ENCODE assay signal across 8 cellular contexts in the genomic region with DNA sequence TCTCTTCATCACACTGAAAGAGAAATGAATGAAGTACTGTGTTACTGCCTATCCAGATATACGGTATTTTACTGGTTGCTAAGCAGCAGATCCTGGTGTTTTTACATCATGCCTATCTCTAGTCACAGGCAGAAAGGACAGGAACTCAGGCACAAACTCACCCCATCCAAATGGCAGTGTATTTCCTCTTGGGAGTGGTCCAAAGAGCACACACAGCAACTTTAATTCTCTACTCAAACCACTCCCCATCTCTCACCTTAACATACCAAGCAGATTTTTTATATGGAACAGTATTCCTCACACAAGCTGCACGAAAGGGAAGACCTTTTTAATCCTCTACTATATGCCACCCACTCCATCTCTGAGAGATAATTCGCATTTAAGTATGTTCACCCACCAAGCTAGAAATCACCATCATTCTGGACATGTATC. TPM values are rescaled to one million over a fixed set of nuclear protein-coding genes. Genes with fewer than 3 reads are reported as not detected.
A peak's percentile ranks its signal among the peaks of the same experiment; 100 is the strongest.
DNase-seq lines count a peak whose midpoint lies in the region; ATAC-seq, FAIRE-seq and TF ChIP-seq lines count a peak whose summit lies in the region.

No MANE protein-coding gene starts in this region.

- TF ChIP-seq CTCF in endothelial cell of umbilical vein (IDR thresholded peaks at IDR 0.05; ENCODE audit: extremely low read depth in 1 of 2, insufficient read depth in 1 of 2, low read depth in 1 of 2, low read length in 2 of 2), result no peak

- CTCF ChIA-PET in endothelial cell of umbilical vein (lab: Charles Lee), result interaction anchor here (1.1 to 1.4 kb wide), 2 partner anchors 10 to 46 kb away, joined by 3 to 6 read pairs; no protein-coding TSS in a partner anchor

- no peaks in the 10 kb centered on the region for H3K9me3 ChIP-seq in endothelial cell of umbilical vein (replicated peaks; ENCODE audit: control insufficient read depth, insufficient read depth, low read length)
- no peaks in the 10 kb centered on the region for H3K9me3 ChIP-seq in muscle layer of duodenum (ENCODE audit: control insufficient read depth in 1 of 2, low read length in 2 of 2)

- H3K4me1 ChIP-seq in endothelial cell of umbilical vein (ENCODE audit: control insufficient read depth, extremely low read depth, insufficient read depth, low read length) (peaks cover 19% of the 10 kb centered on the region), muscle layer of duodenum (ENCODE audit: control insufficient read depth in 1 of 2, insufficient read depth in 2 of 2, low read length in 2 of 2) (peaks cover 0 to 19% of the 10 kb centered on the region in 2 donors)

- H3K79me2 ChIP-seq in endothelial cell of umbilical vein (ENCODE audit: control insufficient read depth, insufficient read depth, low read length), result peaks cover 56% of the 10 kb centered on the region

- DNase-seq in AG20443 (ENCODE audit: low spot score) (peak; percentile 69), NCI-H69 (lab: John Stamatoyannopoulos, UW) (peak; percentile 6), endothelial cell of umbilical vein (ENCODE audit: low read depth, low spot score) (peak; percentile 91), NOMO-1 (lab: John Stamatoyannopoulos, UW; ENCODE audit: unreplicated experiment in 2 of 2) (no peak), middle frontal gyrus (ENCODE audit: extremely low spot score, low spot score) (no peak)

- H3K4me3 ChIP-seq in endothelial cell of umbilical vein (replicated peaks in 1 of 3; ENCODE audit: insufficient read depth in 1 of 3, low read depth in 1 of 3, low read length in 3 of 3) (no peak overlapping the region), muscle layer of duodenum (ENCODE audit: low read depth in 1 of 2, low read length in 2 of 2) (peak overlapping the region in 1 of 2 donors; percentile 19)

- peaks cover 2% of the 10 kb centered on the region for H4K20me1 ChIP-seq in endothelial cell of umbilical vein (replicated peaks; ENCODE audit: control insufficient read depth, extremely low read depth, insufficient read depth, low read length)

- no peak for TF ChIP-seq POLR2A in endothelial cell of umbilical vein (IDR thresholded peaks at IDR 0.05; ENCODE audit: low read depth, low read length)

- no peaks in the 10 kb centered on the region for H3K9me1 ChIP-seq in endothelial cell of umbilical vein (replicated peaks; ENCODE audit: control insufficient read depth, extremely low read depth, insufficient read depth, low read length)

- H3K9ac ChIP-seq in endothelial cell of umbilical vein (replicated peaks; ENCODE audit: extremely low read depth, insufficient read depth, low read length), result peak overlapping the region; percentile 67

- POLR2A ChIA-PET in endothelial cell of umbilical vein (lab: Charles Lee), result interaction anchor here (0.6 kb wide), 1 partner anchor 31 kb away, joined by 7 read pairs; no protein-coding TSS in a partner anchor

- FAIRE-seq in endothelial cell of umbilical vein (lab: Jason Lieb, UNC), result peak; percentile 48

- no TSS peak for BruUV-seq in endothelial cell of umbilical vein (replicated peaks; lab: Mats Ljungman, UMichigan)

- H3K36me3 ChIP-seq in endothelial cell of umbilical vein (ENCODE audit: control insufficient read depth in 2 of 2, extremely low read depth in 1 of 2, insufficient read depth in 2 of 2, low read length in 2 of 2), result no peaks in the 10 kb centered on the region
- H3K36me3 ChIP-seq in muscle layer of duodenum (ENCODE audit: control insufficient read depth in 1 of 2, insufficient read depth in 2 of 2, low read length in 2 of 2), result peaks cover 3 to 8% of the 10 kb centered on the region in 2 donors

- H2AFZ ChIP-seq in endothelial cell of umbilical vein (ENCODE audit: low read depth, low read length), result no peak overlapping the region

- H3K27me3 ChIP-seq in endothelial cell of umbilical vein (ENCODE audit: control insufficient read depth in 2 of 2, insufficient read depth in 2 of 2, low read length in 2 of 2) (no peaks in the 10 kb centered on the region), muscle layer of duodenum (ENCODE audit: low read depth, low read length) (no peaks in the 10 kb centered on the region)

- peak overlapping the region; percentile 53 for H3K4me2 ChIP-seq in endothelial cell of umbilical vein (ENCODE audit: insufficient read depth, low read length)

- intact Hi-C loops in endothelial cell of umbilical vein (cut with micrococcal nuclease), result loop anchor here (1.0 to 2.0 kb wide), 2 partner anchors 27 to 127 kb away; partner anchors contain the start of gene EIF4G3

- H3K27ac ChIP-seq in endothelial cell of umbilical vein (ENCODE audit: insufficient read depth, low read depth, low read length), result peak overlapping the region; percentile 74
- peak overlapping the region; percentile 43 for H3K27ac ChIP-seq in muscle layer of duodenum (ENCODE audit: low read length)

- dilution Hi-C loops in endothelial cell of umbilical vein (cut with MboI; ENCODE audit: extremely low pct_ligation_motif_present, low sequenced_read_pairs), result no loop called here

- ATAC-seq in HG03159 (IDR thresholded peaks at IDR 0.05; ENCODE audit: unreplicated experiment), result no peak
- ATAC-seq in GM21423 (IDR thresholded peaks at IDR 0.05; ENCODE audit: unreplicated experiment), result no peak

TF ChIP-seq in endothelial cell of umbilical vein, 7 proteins besides CTCF, POLR2A, EP300 and RAD21:
- TF ChIP-seq JUN (IDR thresholded peaks at IDR 0.05; ENCODE audit: borderline replicate concordance, insufficient read depth, insufficient read length, low read depth) (peak; percentile 59), GATA2 (IDR thresholded peaks at IDR 0.05; ENCODE audit: insufficient read depth, insufficient read length, low read depth, low read length) (no peak), FOS (IDR thresholded peaks at IDR 0.05; ENCODE audit: borderline replicate concordance, insufficient read depth, low read length) (no peak), EZH2 (IDR thresholded peaks at IDR 0.05; ENCODE audit: borderline replicate concordance, low read depth, low read length, severe bottlenecking) (no peak), MYC (IDR thresholded peaks at IDR 0.05; ENCODE audit: low read depth, low read length) (no peak)
- TF ChIP-seq, protein P1, sequence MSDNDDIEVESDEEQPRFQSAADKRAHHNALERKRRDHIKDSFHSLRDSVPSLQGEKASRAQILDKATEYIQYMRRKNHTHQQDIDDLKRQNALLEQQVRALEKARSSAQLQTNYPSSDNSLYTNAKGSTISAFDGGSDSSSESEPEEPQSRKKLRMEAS (IDR thresholded peaks at IDR 0.05; ENCODE audit: insufficient read depth, insufficient read length), result no peak

RNA-seq across cellular contexts. Expression of gene EIF4G3, which starts 27.3 kb away (rescaled TPM):
- total RNA-seq in endothelial cell of umbilical vein, result 78.5 and 84.0 TPM in 2 replicates
- 40.7 and 44.4 TPM in 2 replicates for polyA plus RNA-seq in endothelial cell of umbilical vein
- 28.5 and 29.4 TPM in 2 replicates for polyA plus RNA-seq in endothelial cell of umbilical vein (2011; cell fraction: cytosol; rRNA removed)
- 88.7 and 90.6 TPM in 2 replicates for polyA plus RNA-seq in endothelial cell of umbilical vein (2011; cell fraction: nucleus; rRNA removed)
- 35.8 and 44.4 TPM in 2 replicates for polyA plus RNA-seq in endothelial cell of umbilical vein (2012)
- 80.5 and 83.7 TPM in 2 replicates for polyA minus RNA-seq in endothelial cell of umbilical vein
- 25.5 TPM for polyA minus RNA-seq in endothelial cell of umbilical vein (2011; cell fraction: cytosol; rRNA and poly(A)+ RNA removed)
- 95.0 and 112 TPM in 2 replicates for polyA minus RNA-seq in endothelial cell of umbilical vein (2011; cell fraction: nucleus; rRNA and poly(A)+ RNA removed)

Comparison
In these comparisons a context has a peak if more than half of its experiments do, and no peak if none do; other contexts are left out.
1. DNase-seq: peak in AG20443 (single experiment), NCI-H69 (single experiment) and endothelial cell of umbilical vein (single experiment); none in NOMO-1 (0 of 2) and middle frontal gyrus (single experiment).